24 cellular contexts compared by ENCODE assay signal in genomic region chr3:104245241-104245640, GRCh38.
"Had no signal": no experiment of that assay in that cellular context is flagged by ENCODE, and none has a peak within 500 bp of the region (broad histone marks: within the 10 kb centered on the region; RNA-seq: fewer than 3 reads in every experiment).

No MANE protein-coding gene starts in this region.

- DNase-seq: activated CD4-positive, alpha-beta memory T cell treated with anti-CD3 and anti-CD28 coated beads, Interleukin-2, amount 10 ng/mL, durations not matched to agents 7 days and 5 days; activated CD4-positive, alpha-beta T cell treated with anti-CD3 and anti-CD28 coated beads, Interleukin-2, amount 10 ng/mL, durations not matched to agents 24 days and 14 days; activated effector memory CD4-positive, alpha-beta T cell treated with anti-CD3 and anti-CD28 coated beads, Interleukin-2, amount 50 U/mL, for 16 hours; activated naive CD4-positive, alpha-beta T cell treated with anti-CD3 and anti-CD28 coated beads, Interleukin-2, amount 10 ng/mL, durations not matched to agents 7 days and 5 days; activated T-cell treated with anti-CD3 and anti-CD28 coated beads for 4 hours; cortex of kidney; erythroblast; hippocampal formation; kidney glomerular epithelial cell; left ventricle myocardium inferior; naive thymus-derived CD8-positive, alpha-beta T cell; pancreas; psoas muscle; spleen; stimulated activated CD4-positive, alpha-beta T cell treated with anti-CD3 and anti-CD28 coated beads, Interleukin-4, amount 100 ng/mL, for 1 hour; stimulated activated naive CD4-positive, alpha-beta T cell; testis; trophoblast cell; uterus had no signal

- H3K27ac ChIP-seq: cardiac muscle cell, foreskin keratinocyte, left ventricle myocardium inferior, neutrophil, pancreas, psoas muscle, right atrium auricular region, spleen, testis, uterus, VCaP had no signal

- H3K36me3 Mint-ChIP-seq: activated naive CD4-positive, alpha-beta T cell treated with anti-CD3 and anti-CD28 coated beads, Interleukin-2, amount 10 ng/mL, durations not matched to agents 7 days and 5 days had no signal

- H3K27me3 ChIP-seq: cardiac muscle cell, foreskin keratinocyte, neutrophil, pancreas, right atrium auricular region, spleen, testis, uterus had no signal

- H3K4me3 ChIP-seq: cardiac muscle cell, left ventricle myocardium inferior, pancreas, psoas muscle, right atrium auricular region, spleen, testis, uterus had no signal

- H3K9me3 ChIP-seq: neutrophil, pancreas, psoas muscle, testis, uterus had no signal

- H3K27me3 Mint-ChIP-seq: activated CD4-positive, alpha-beta memory T cell treated with anti-CD3 and anti-CD28 coated beads, Interleukin-2, amount 10 ng/mL, durations not matched to agents 7 days and 5 days; activated CD4-positive, alpha-beta T cell treated with anti-CD3 and anti-CD28 coated beads, Interleukin-2, amount 10 ng/mL, durations not matched to agents 24 days and 14 days; activated naive CD4-positive, alpha-beta T cell treated with anti-CD3 and anti-CD28 coated beads, Interleukin-2, amount 10 ng/mL, durations not matched to agents 7 days and 5 days had no signal

- H3K36me3 ChIP-seq: cardiac muscle cell, left ventricle myocardium inferior, neutrophil, pancreas, right atrium auricular region, spleen, uterus had no signal

- H3K27ac Mint-ChIP-seq: activated CD4-positive, alpha-beta memory T cell treated with anti-CD3 and anti-CD28 coated beads, Interleukin-2, amount 10 ng/mL, durations not matched to agents 7 days and 5 days; activated CD4-positive, alpha-beta T cell treated with anti-CD3 and anti-CD28 coated beads, Interleukin-2, amount 10 ng/mL, durations not matched to agents 24 days and 14 days; activated naive CD4-positive, alpha-beta T cell treated with anti-CD3 and anti-CD28 coated beads, Interleukin-2, amount 10 ng/mL, durations not matched to agents 7 days and 5 days; naive thymus-derived CD8-positive, alpha-beta T cell had no signal

- H3K4me1 Mint-ChIP-seq: activated CD4-positive, alpha-beta memory T cell treated with anti-CD3 and anti-CD28 coated beads, Interleukin-2, amount 10 ng/mL, durations not matched to agents 7 days and 5 days; activated CD4-positive, alpha-beta T cell treated with anti-CD3 and anti-CD28 coated beads, Interleukin-2, amount 10 ng/mL, durations not matched to agents 24 days and 14 days; activated naive CD4-positive, alpha-beta T cell treated with anti-CD3 and anti-CD28 coated beads, Interleukin-2, amount 10 ng/mL, durations not matched to agents 7 days and 5 days; naive thymus-derived CD8-positive, alpha-beta T cell had no signal

- H3K4me3 Mint-ChIP-seq: activated CD4-positive, alpha-beta memory T cell treated with anti-CD3 and anti-CD28 coated beads, Interleukin-2, amount 10 ng/mL, durations not matched to agents 7 days and 5 days; activated CD4-positive, alpha-beta T cell treated with anti-CD3 and anti-CD28 coated beads, Interleukin-2, amount 10 ng/mL, durations not matched to agents 24 days and 14 days; activated naive CD4-positive, alpha-beta T cell treated with anti-CD3 and anti-CD28 coated beads, Interleukin-2, amount 10 ng/mL, durations not matched to agents 7 days and 5 days; naive thymus-derived CD8-positive, alpha-beta T cell had no signal

- H3K9me3 Mint-ChIP-seq: activated CD4-positive, alpha-beta memory T cell treated with anti-CD3 and anti-CD28 coated beads, Interleukin-2, amount 10 ng/mL, durations not matched to agents 7 days and 5 days had no signal

- H3K4me1 ChIP-seq: foreskin keratinocyte, left ventricle myocardium inferior, pancreas, psoas muscle, right atrium auricular region, spleen, testis, uterus had no signal
